In genomic region chr1:29249170-29249691, GRCh38 we compare ENCODE assay signal across 13 cellular contexts. TPM values are rescaled to one million over a fixed set of nuclear protein-coding genes. Genes with fewer than 3 reads are reported as not detected.
DNase-seq lines count a peak whose midpoint lies in the region; ATAC-seq and TF ChIP-seq lines count a peak whose summit lies in the region.
"Had no signal": no experiment of that assay in that cellular context is flagged by ENCODE, and none has a peak within 500 bp of the region (broad histone marks: within the 10 kb centered on the region; RNA-seq: fewer than 3 reads in every experiment).

No MANE protein-coding gene starts in this region.

- peak overlapping the region; percentile 86 for H3K27ac ChIP-seq in endodermal cell (ENCODE audit: low read depth, low read length)
- H3K27ac ChIP-seq in MM.1S (ENCODE audit: low read length): no peak overlapping the region

- H3K27me3 ChIP-seq in endodermal cell (ENCODE audit: control insufficient read depth, insufficient read depth, low read length, poor library complexity, severe bottlenecking) (no peaks in the 10 kb centered on the region), MM.1S (replicated peaks; ENCODE audit: insufficient read depth, low read length) (peaks cover 84% of the 10 kb centered on the region)

- H3K27ac Mint-ChIP-seq in endodermal cell (peak overlapping the region; percentile 96), nephron (peak overlapping the region; percentile 24 to 89 (median 26))
- H3K27ac Mint-ChIP-seq: activated naive CD4-positive, alpha-beta T cell treated with anti-CD3 and anti-CD28 coated beads for 36 hours had no signal

- H3K4me1 ChIP-seq in endodermal cell (ENCODE audit: control insufficient read depth, insufficient read depth, low read length) (peaks cover 27% of the 10 kb centered on the region), MM.1S (ENCODE audit: low read length) (no peaks in the 10 kb centered on the region)

- no peaks in the 10 kb centered on the region for H3K79me2 ChIP-seq in MM.1S (ENCODE audit: low read length)

- no peaks in the 10 kb centered on the region for H3K36me3 Mint-ChIP-seq in endodermal cell (ENCODE audit: low read depth)
- H3K36me3 Mint-ChIP-seq in nephron (ENCODE audit: low read depth): no peaks in the 10 kb centered on the region

- H3K4me3 ChIP-seq in endodermal cell (ENCODE audit: low read length): peak overlapping the region; percentile 65
- H3K4me3 ChIP-seq in MM.1S (ENCODE audit: low read length): no peak overlapping the region

- H3K9me2 ChIP-seq in MM.1S (replicated peaks; ENCODE audit: insufficient read depth, low read length): no peaks in the 10 kb centered on the region

- H3K9ac ChIP-seq in endodermal cell (ENCODE audit: extremely low read depth, low read length, poor library complexity, severe bottlenecking) (peak overlapping the region; percentile 60), MM.1S (ENCODE audit: low read length) (no peak overlapping the region)

- no peak overlapping the region for H3K4me2 ChIP-seq in MM.1S (ENCODE audit: low read depth, low read length)

- no peaks in the 10 kb centered on the region for H4K20me1 ChIP-seq in MM.1S (ENCODE audit: insufficient read depth, low read length)

- TF ChIP-seq CTCF in endodermal cell (conservative IDR thresholded peaks at IDR 0.05) (no peak), nephron (IDR thresholded peaks at IDR 0.05; ENCODE audit: unreplicated experiment in 3 of 3) (no peak), MM.1S (IDR thresholded peaks at IDR 0.05; ENCODE audit: low read length) (no peak)

- peaks cover 40% of the 10 kb centered on the region for H3K4me1 Mint-ChIP-seq in endodermal cell
- peaks cover 21% of the 10 kb centered on the region for H3K4me1 Mint-ChIP-seq in nephron

- H3K9me3 ChIP-seq in endodermal cell (ENCODE audit: control insufficient read depth, low read length): no peaks in the 10 kb centered on the region
- no peaks in the 10 kb centered on the region for H3K9me3 ChIP-seq in MM.1S (replicated peaks; ENCODE audit: insufficient read depth, low read length)

- H3K9me3 Mint-ChIP-seq in endodermal cell: no peaks in the 10 kb centered on the region
- no peaks in the 10 kb centered on the region for H3K9me3 Mint-ChIP-seq in nephron
- H3K9me3 Mint-ChIP-seq: activated naive CD4-positive, alpha-beta T cell treated with anti-CD3 and anti-CD28 coated beads for 36 hours had no signal

- no peaks in the 10 kb centered on the region for H3K27me3 Mint-ChIP-seq in endodermal cell (ENCODE audit: insufficient read depth)
- peaks cover 12% of the 10 kb centered on the region for H3K27me3 Mint-ChIP-seq in nephron (ENCODE audit: low read depth)

- DNase-seq in EH (ENCODE audit: low read depth) (peak; percentile 55), NCI-H1048 (lab: John Stamatoyannopoulos, UW) (peak; percentile 60), endodermal cell (peak; percentile 95), germinal center (ENCODE audit: low spot score) (no peak), pons (ENCODE audit: low spot score) (no peak), MM.1S (no peak)
- DNase-seq: activated CD4-positive, CD25-positive, alpha-beta regulatory T cell treated with anti-CD3 and anti-CD28 coated beads, Interleukin-2, amount 50 U/mL, for 72 hours; activated naive CD4-positive, alpha-beta T cell treated with anti-CD3 and anti-CD28 coated beads for 36 hours; NCI-H2107; Right ventricle myocardium superior; stimulated activated CD4-positive, alpha-beta T cell treated with anti-CD3 and anti-CD28 coated beads, Interleukin-4, amount 100 ng/mL, for 24 hours had no signal

- H3K4me3 Mint-ChIP-seq in endodermal cell (peak overlapping the region; percentile 31), nephron (no peak overlapping the region)
- H3K4me3 Mint-ChIP-seq: activated naive CD4-positive, alpha-beta T cell treated with anti-CD3 and anti-CD28 coated beads for 36 hours had no signal

- H3K36me3 ChIP-seq in endodermal cell (ENCODE audit: control insufficient read depth, insufficient read depth, low read length) (no peaks in the 10 kb centered on the region), MM.1S (replicated peaks; ENCODE audit: insufficient read depth, low read length) (no peaks in the 10 kb centered on the region)

- no peak for ATAC-seq in HG03571 (IDR thresholded peaks at IDR 0.05; ENCODE audit: unreplicated experiment)

- H2AFZ ChIP-seq in MM.1S (ENCODE audit: low read length): no peak overlapping the region

- no peaks in the 10 kb centered on the region for H3F3A ChIP-seq in MM.1S (ENCODE audit: insufficient read depth, low read length)

- WGBS in endodermal cell (ENCODE audit: insufficient coverage in 1 of 2, insufficient read length in 1 of 2), 2 experiments: 49% methylated on average over 8 of the region's 8 CpGs; no CpG with 5 or more reads in 1 of the 2 experiments

RNA-seq across cellular contexts. Expression of gene PTPRU, which starts 12.9 kb away (rescaled TPM):
- total RNA-seq in endodermal cell: 10 to 100 TPM; 49.8 to 73.1 TPM
- 39.5 TPM for polyA plus RNA-seq in endodermal cell (2013, experiment 1 of 2)
- polyA plus RNA-seq in endodermal cell (2013, experiment 2 of 2): 36.6 TPM

RNA-seq across cellular contexts. Expression of gene MECR, which starts 18.5 kb away (rescaled TPM):
- total RNA-seq in endodermal cell: 10 to 100 TPM; 33.3 to 38.2 TPM
- polyA plus RNA-seq in endodermal cell (2013, experiment 1 of 2): 35.9 TPM
- 30.3 TPM for polyA plus RNA-seq in endodermal cell (2013, experiment 2 of 2)

Comparison
In these comparisons a context has a peak if more than half of its experiments do, and no peak if none do; other contexts are left out.
1. DNase-seq: peak in EH (single experiment), NCI-H1048 (single experiment) and endodermal cell (single experiment); none in germinal center (single experiment), pons (single experiment) and MM.1S (single experiment).